Comparison of ENCODE assay signal across 8 cellular contexts in genomic region chr5:43066799-43067741, GRCh38. TPM values are rescaled to one million over a fixed set of nuclear protein-coding genes. Genes with fewer than 3 reads are reported as not detected.
A peak's percentile ranks its signal among the peaks of the same experiment; 100 is the strongest.
DNase-seq lines count a peak whose midpoint lies in the region; ATAC-seq and TF ChIP-seq lines count a peak whose summit lies in the region.

No MANE protein-coding gene starts in this region.

- intact Hi-C loops in lower leg skin (cut with DNase I; ENCODE audit: low total_unique reads), result no loop called here

- peak; percentile 35 for ATAC-seq in HG03442 (IDR thresholded peaks at IDR 0.05; ENCODE audit: unreplicated experiment)

- DNase-seq in AG20443 (ENCODE audit: low spot score), result peak; percentile 80
- DNase-seq in NCI-H526 (lab: John Stamatoyannopoulos, UW), result peak; percentile 93 to 97
- DNase-seq in activated CD4-positive, alpha-beta T cell treated with anti-CD3 and anti-CD28 coated beads, Interleukin-2, amount 50 U/mL, for 1 hour, result peak; percentile 89
- DNase-seq in dermis microvascular lymphatic vessel endothelial cell (ENCODE audit: low read depth in 2 of 2), result peak; percentile 86 to 92
- peak; percentile 91 to 97 for DNase-seq in lower leg skin (ENCODE audit: low spot score in 2 of 2)
- peak; percentile 83 to 84 for DNase-seq in stimulated activated CD4-positive, alpha-beta T cell treated with anti-CD3 and anti-CD28 coated beads, Interleukin-4, amount 100 ng/mL, for 4 hours

- 0% methylated on average over 44 to 45 of the region's 45 CpGs for WGBS in lower leg skin, 2 donors

- H3K4me3 ChIP-seq in lower leg skin (ENCODE audit: low read depth, poor library complexity, severe bottlenecking), result peak overlapping the region; percentile 79

- no peak for TF ChIP-seq CTCF in lower leg skin (IDR thresholded peaks at IDR 0.05)

- TF ChIP-seq POLR2A in GM19099 (IDR thresholded peaks at IDR 0.05; ENCODE audit: extremely low read depth, insufficient read length, low read depth) (peak; percentile 55), lower leg skin (IDR thresholded peaks at IDR 0.05) (peak in 1 of 2 donors; percentile 46)

RNA-seq across cellular contexts. Expression of gene ANXA2R, which starts 27.0 kb away (rescaled TPM):
- total RNA-seq in dermis microvascular lymphatic vessel endothelial cell, result 6.0 and 9.6 TPM in 2 replicates
- total RNA-seq in lower leg skin, result 1 to 10 TPM; 1.1 to 2.7 (median 2.4) TPM

RNA-seq across cellular contexts. Expression of gene ZNF131, which starts 53.6 kb away (rescaled TPM):
- total RNA-seq in dermis microvascular lymphatic vessel endothelial cell (16.9 and 21.2 TPM in 2 replicates), lower leg skin (10 to 100 TPM; 29.6 to 43.6 (median 35.8) TPM)

Comparison
In these comparisons a context has a peak if more than half of its experiments do, and no peak if none do; other contexts are left out.
1. Peak in every context shown above with its lines: DNase-seq, ATAC-seq and H3K4me3 ChIP-seq.